Comparison of ENCODE assay signal across 1 cellular context in the genomic region with DNA sequence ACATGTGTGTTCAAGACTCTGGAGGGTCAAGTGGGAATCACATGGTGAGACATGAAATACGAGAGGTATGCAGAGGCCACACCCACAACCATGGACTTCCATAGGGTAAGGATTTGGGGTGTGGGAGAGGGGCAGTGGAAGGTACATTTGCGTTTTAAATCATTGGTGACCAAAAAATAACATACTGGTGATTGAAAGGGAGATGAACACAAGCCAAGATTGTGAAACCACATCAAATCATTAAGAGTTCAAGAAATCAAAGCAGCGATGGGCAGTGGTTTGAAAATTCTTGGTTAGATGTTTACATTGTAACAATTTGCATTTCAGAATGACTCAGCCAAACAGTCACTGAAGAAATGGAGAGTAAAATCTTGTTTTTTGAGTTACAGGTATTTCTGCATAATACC.
TF ChIP-seq lines count a peak whose summit lies in the region.

No MANE protein-coding gene starts in this region.

TF ChIP-seq in IMR-90, 13 proteins besides CTCF, POLR2A, EP300 and RAD21:
- TF ChIP-seq, protein P1, sequence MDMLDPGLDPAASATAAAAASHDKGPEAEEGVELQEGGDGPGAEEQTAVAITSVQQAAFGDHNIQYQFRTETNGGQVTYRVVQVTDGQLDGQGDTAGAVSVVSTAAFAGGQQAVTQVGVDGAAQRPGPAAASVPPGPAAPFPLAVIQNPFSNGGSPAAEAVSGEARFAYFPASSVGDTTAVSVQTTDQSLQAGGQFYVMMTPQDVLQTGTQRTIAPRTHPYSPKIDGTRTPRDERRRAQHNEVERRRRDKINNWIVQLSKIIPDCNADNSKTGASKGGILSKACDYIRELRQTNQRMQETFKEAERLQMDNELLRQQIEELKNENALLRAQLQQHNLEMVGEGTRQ (IDR thresholded peaks at IDR 0.05; ENCODE audit: low read depth, low read length): no peak
- no peak for TF ChIP-seq RCOR1 (IDR thresholded peaks at IDR 0.05; ENCODE audit: insufficient replicate concordance, low read length)
- peak; percentile 40; the same call in 1 of the 2 replicates for TF ChIP-seq FOS (IDR thresholded peaks at IDR 0.05; ENCODE audit: low read depth, low read length)
- peak; percentile 93 for TF ChIP-seq NFE2L2 (IDR thresholded peaks at IDR 0.05; ENCODE audit: low read depth, low read length)
- no peak for TF ChIP-seq MXI1 (IDR thresholded peaks at IDR 0.05; ENCODE audit: borderline replicate concordance, low read depth, low read length)
- TF ChIP-seq MAZ (IDR thresholded peaks at IDR 0.05; ENCODE audit: borderline replicate concordance, low read depth, low read length): no peak
- TF ChIP-seq RFX5 (IDR thresholded peaks at IDR 0.05; ENCODE audit: low read depth, low read length): no peak
- TF ChIP-seq, protein P2, sequence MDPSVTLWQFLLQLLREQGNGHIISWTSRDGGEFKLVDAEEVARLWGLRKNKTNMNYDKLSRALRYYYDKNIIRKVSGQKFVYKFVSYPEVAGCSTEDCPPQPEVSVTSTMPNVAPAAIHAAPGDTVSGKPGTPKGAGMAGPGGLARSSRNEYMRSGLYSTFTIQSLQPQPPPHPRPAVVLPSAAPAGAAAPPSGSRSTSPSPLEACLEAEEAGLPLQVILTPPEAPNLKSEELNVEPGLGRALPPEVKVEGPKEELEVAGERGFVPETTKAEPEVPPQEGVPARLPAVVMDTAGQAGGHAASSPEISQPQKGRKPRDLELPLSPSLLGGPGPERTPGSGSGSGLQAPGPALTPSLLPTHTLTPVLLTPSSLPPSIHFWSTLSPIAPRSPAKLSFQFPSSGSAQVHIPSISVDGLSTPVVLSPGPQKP (IDR thresholded peaks at IDR 0.05; ENCODE audit: borderline replicate concordance, low read depth, low read length): no peak
- TF ChIP-seq CEBPB (IDR thresholded peaks at IDR 0.05; ENCODE audit: low read depth, low read length): peak; percentile 71
- TF ChIP-seq BHLHE40 (IDR thresholded peaks at IDR 0.05; ENCODE audit: low read depth, low read length): no peak
- TF ChIP-seq CHD1 (IDR thresholded peaks at IDR 0.05; ENCODE audit: low read depth, low read length): no peak
- no peak for TF ChIP-seq MAFK (IDR thresholded peaks at IDR 0.05; ENCODE audit: low read depth, low read length)
- TF ChIP-seq SMC3 (IDR thresholded peaks at IDR 0.05; ENCODE audit: low read depth, low read length): no peak
